Comparison of ENCODE assay signal across 14 cellular contexts in genomic region chr22:41487037-41487963, GRCh38. TPM values are rescaled to one million over a fixed set of nuclear protein-coding genes. Genes with fewer than 3 reads are reported as not detected.
DNase-seq lines count a peak whose midpoint lies in the region; ATAC-seq and TF ChIP-seq lines count a peak whose summit lies in the region.
"Had no signal": no experiment of that assay in that cellular context is flagged by ENCODE, and none has a peak within 500 bp of the region (broad histone marks: within the 10 kb centered on the region; RNA-seq: fewer than 3 reads in every experiment).

No MANE protein-coding gene starts in this region.

- intact Hi-C loops in Caco-2 (cut with micrococcal nuclease; ENCODE audit: unreplicated experiment) (no loop called here), psoas muscle (cut with DNase I) (no loop called here)

- no TSS peak for BruUV-seq in Caco-2 (replicated peaks; lab: Mats Ljungman, UMichigan)

- H3K9me3 ChIP-seq in Caco-2 (no peaks in the 10 kb centered on the region), WERI-Rb-1 (ENCODE audit: severe bottlenecking) (no peaks in the 10 kb centered on the region), psoas muscle (no peaks in the 10 kb centered on the region)
- H3K9me3 ChIP-seq: lower lobe of right lung, neutrophil had no signal

- WGBS in psoas muscle, 3 donors: 44 to 62% (median 50%) methylated on average over 8 of the region's 8 CpGs

- ATAC-seq in psoas muscle: peak in 3 of 4 donors; percentile 24 to 54 (median 30)
- ATAC-seq in HG03432 (IDR thresholded peaks at IDR 0.05; ENCODE audit: unreplicated experiment): no peak
- ATAC-seq in GM18873 (IDR thresholded peaks at IDR 0.05; ENCODE audit: low FRiP score, unreplicated experiment): no peak
- no peak for ATAC-seq in GM18858 (IDR thresholded peaks at IDR 0.05; ENCODE audit: unreplicated experiment)
- ATAC-seq: lower lobe of right lung had no signal

- H3K27ac ChIP-seq in WERI-Rb-1 (peak overlapping the region; percentile 84), psoas muscle (peak overlapping the region; percentile 63)
- H3K27ac ChIP-seq: lower lobe of right lung, neutrophil had no signal

- no peak overlapping the region for H3K4me3 ChIP-seq in Caco-2 (ENCODE audit: low read depth, low read length)
- H3K4me3 ChIP-seq in WERI-Rb-1 (ENCODE audit: low read depth, low read length): no peak overlapping the region
- H3K4me3 ChIP-seq in fibroblast of the aortic adventitia (ENCODE audit: low read depth, low read length): no peak overlapping the region
- no peak overlapping the region for H3K4me3 ChIP-seq in psoas muscle
- H3K4me3 ChIP-seq: lower lobe of right lung had no signal

- H3K4me1 Mint-ChIP-seq in Caco-2 (ENCODE audit: low read depth, unreplicated experiment): peaks cover 16% of the 10 kb centered on the region

- no peak for TF ChIP-seq CTCF in Caco-2 (IDR thresholded peaks at IDR 0.05; ENCODE audit: insufficient read depth in 1 of 2, low read depth in 1 of 2, low read length in 1 of 2, severe bottlenecking in 1 of 2, unreplicated experiment in 1 of 2)
- TF ChIP-seq CTCF in WERI-Rb-1 (IDR thresholded peaks at IDR 0.05; ENCODE audit: low read depth, low read length): no peak
- TF ChIP-seq CTCF in fibroblast of the aortic adventitia (IDR thresholded peaks at IDR 0.05; ENCODE audit: insufficient read depth, low read length): no peak
- no peak for TF ChIP-seq CTCF in psoas muscle (IDR thresholded peaks at IDR 0.05)

- DNase-seq in Caco-2 (no peak), WERI-Rb-1 (peak; percentile 58), fibroblast of the aortic adventitia (ENCODE audit: low read depth) (peak; percentile 50), psoas muscle (no peak), DMS153 treated with DMSO at 0.1 percent for 48 hours (lab: John Stamatoyannopoulos, UW; ENCODE audit: unreplicated experiment) (no peak)
- DNase-seq: activated naive CD4-positive, alpha-beta T cell treated with anti-CD3 and anti-CD28 coated beads, Interleukin-2, amount 10 ng/mL, durations not matched to agents 7 days and 5 days; AML-193; hypothalamus; lower lobe of right lung; stimulated activated CD4-positive, alpha-beta T cell treated with anti-CD3 and anti-CD28 coated beads, Interleukin-12 subunit alpha, Interleukin-12 subunit beta, amount 100 ng/mL, for 4 hours had no signal

- H3K27ac Mint-ChIP-seq in Caco-2 (ENCODE audit: unreplicated experiment): peak overlapping the region; percentile 46
- H3K27ac Mint-ChIP-seq: activated naive CD4-positive, alpha-beta T cell treated with anti-CD3 and anti-CD28 coated beads, Interleukin-2, amount 10 ng/mL, durations not matched to agents 7 days and 5 days had no signal

- peaks cover 26% of the 10 kb centered on the region for H3K4me1 ChIP-seq in Caco-2
- H3K4me1 ChIP-seq in psoas muscle: peaks cover 79% of the 10 kb centered on the region

- H3K27me3 Mint-ChIP-seq in Caco-2 (ENCODE audit: insufficient read depth, unreplicated experiment): no peaks in the 10 kb centered on the region
- H3K27me3 Mint-ChIP-seq: activated naive CD4-positive, alpha-beta T cell treated with anti-CD3 and anti-CD28 coated beads, Interleukin-2, amount 10 ng/mL, durations not matched to agents 7 days and 5 days had no signal

- POLR2A ChIA-PET in Caco-2 (lab: Charles Lee): no interaction called here

- no peaks in the 10 kb centered on the region for H3K27me3 ChIP-seq in Caco-2 (replicated peaks; ENCODE audit: control insufficient read depth, insufficient read depth, low read length)
- no peaks in the 10 kb centered on the region for H3K27me3 ChIP-seq in WERI-Rb-1 (ENCODE audit: insufficient read depth, low read depth, severe bottlenecking)
- H3K27me3 ChIP-seq in psoas muscle (ENCODE audit: insufficient read depth in 3 of 3, low read length in 2 of 3): no peaks in the 10 kb centered on the region
- H3K27me3 ChIP-seq: neutrophil had no signal

- no peaks in the 10 kb centered on the region for H3K36me3 ChIP-seq in Caco-2 (ENCODE audit: control insufficient read depth, insufficient read depth, low read length)
- H3K36me3 ChIP-seq in WERI-Rb-1: no peaks in the 10 kb centered on the region
- peaks cover 0 to 2% of the 10 kb centered on the region in 2 donors for H3K36me3 ChIP-seq in psoas muscle (ENCODE audit: insufficient read depth in 1 of 2, low read depth in 1 of 2)
- H3K36me3 ChIP-seq: neutrophil had no signal

- no peaks in the 10 kb centered on the region for H3K9me3 Mint-ChIP-seq in Caco-2 (ENCODE audit: unreplicated experiment)
- H3K9me3 Mint-ChIP-seq: activated naive CD4-positive, alpha-beta T cell treated with anti-CD3 and anti-CD28 coated beads, Interleukin-2, amount 10 ng/mL, durations not matched to agents 7 days and 5 days had no signal

- H3K4me3 Mint-ChIP-seq in Caco-2 (ENCODE audit: unreplicated experiment): no peak overlapping the region
- H3K4me3 Mint-ChIP-seq: activated naive CD4-positive, alpha-beta T cell treated with anti-CD3 and anti-CD28 coated beads, Interleukin-2, amount 10 ng/mL, durations not matched to agents 7 days and 5 days had no signal

- H3K36me3 Mint-ChIP-seq in Caco-2 (ENCODE audit: insufficient read depth, unreplicated experiment): no peaks in the 10 kb centered on the region
- H3K36me3 Mint-ChIP-seq: activated naive CD4-positive, alpha-beta T cell treated with anti-CD3 and anti-CD28 coated beads, Interleukin-2, amount 10 ng/mL, durations not matched to agents 7 days and 5 days had no signal

- CTCF ChIA-PET in Caco-2 (lab: Charles Lee): interaction anchor here (0.9 kb wide), 1 partner anchor 19 kb away, joined by 3 read pairs; the partner anchor contains the start of genes ACO2 and PHF5A

RNA-seq across cellular contexts. Expression of gene ACO2, which starts 18.4 kb away (rescaled TPM):
- total RNA-seq in Caco-2 (2022) (90.5 and 95.5 TPM in 2 replicates), fibroblast of the aortic adventitia (ENCODE audit: low replicate concordance) (42.2 and 45.9 TPM in 2 replicates), psoas muscle (100 to 1,000 TPM; 422 to 513 (median 474) TPM)
- 100 to 1,000 TPM; 346 to 459 (median 402) TPM for polyA plus RNA-seq in psoas muscle

RNA-seq across cellular contexts. Expression of gene PHF5A, which starts 18.8 kb away (rescaled TPM):
- total RNA-seq in Caco-2 (2022) (75.4 and 78.6 TPM in 2 replicates), fibroblast of the aortic adventitia (ENCODE audit: low replicate concordance) (34.6 and 35.7 TPM in 2 replicates), psoas muscle (10 to 100 TPM; 19.9 to 40.0 (median 23.4) TPM)
- polyA plus RNA-seq in psoas muscle: 10 to 100 TPM; 34.3 to 79.2 (median 49.0) TPM

RNA-seq across cellular contexts. Expression of gene TOB2, which starts 40.7 kb away (rescaled TPM):
- 49.0 and 52.5 TPM in 2 replicates for total RNA-seq in Caco-2 (2022)
- total RNA-seq in fibroblast of the aortic adventitia (ENCODE audit: low replicate concordance): 25.4 and 40.1 TPM in 2 replicates
- 100 to 1,000 TPM in 1 of 4 donors, 10 to 100 TPM in 3; 12.3 to 111 (median 50.9) TPM for total RNA-seq in psoas muscle
- polyA plus RNA-seq in psoas muscle: 10 to 100 TPM in 2 of 3 donors, 1 to 10 TPM in 1; 9.5 to 26.1 (median 23.4) TPM

RNA-seq across cellular contexts. Expression of gene POLR3H, which starts 57.0 kb away (rescaled TPM):
- 42.2 and 45.4 TPM in 2 replicates for total RNA-seq in Caco-2 (2022)
- total RNA-seq in fibroblast of the aortic adventitia (ENCODE audit: low replicate concordance): 18.7 and 27.7 TPM in 2 replicates
- 10 to 100 TPM; 13.1 to 23.2 (median 18.5) TPM for total RNA-seq in psoas muscle
- 10 to 100 TPM; 17.1 to 28.6 (median 17.2) TPM for polyA plus RNA-seq in psoas muscle

Comparison
In these comparisons a context has a peak if more than half of its experiments do, and no peak if none do; other contexts are left out.
1. DNase-seq: peak in WERI-Rb-1 (single experiment) and fibroblast of the aortic adventitia (single experiment); none in Caco-2 (0 of 2), psoas muscle (0 of 2) and DMS153 treated with DMSO at 0.1 percent for 48 hours (single experiment).
2. ATAC-seq: peak in psoas muscle (3 of 4); none in HG03432 (single experiment), GM18873 (single experiment) and GM18858 (single experiment).